Comparison of ENCODE assay signal across 8 cellular contexts in the genomic region with DNA sequence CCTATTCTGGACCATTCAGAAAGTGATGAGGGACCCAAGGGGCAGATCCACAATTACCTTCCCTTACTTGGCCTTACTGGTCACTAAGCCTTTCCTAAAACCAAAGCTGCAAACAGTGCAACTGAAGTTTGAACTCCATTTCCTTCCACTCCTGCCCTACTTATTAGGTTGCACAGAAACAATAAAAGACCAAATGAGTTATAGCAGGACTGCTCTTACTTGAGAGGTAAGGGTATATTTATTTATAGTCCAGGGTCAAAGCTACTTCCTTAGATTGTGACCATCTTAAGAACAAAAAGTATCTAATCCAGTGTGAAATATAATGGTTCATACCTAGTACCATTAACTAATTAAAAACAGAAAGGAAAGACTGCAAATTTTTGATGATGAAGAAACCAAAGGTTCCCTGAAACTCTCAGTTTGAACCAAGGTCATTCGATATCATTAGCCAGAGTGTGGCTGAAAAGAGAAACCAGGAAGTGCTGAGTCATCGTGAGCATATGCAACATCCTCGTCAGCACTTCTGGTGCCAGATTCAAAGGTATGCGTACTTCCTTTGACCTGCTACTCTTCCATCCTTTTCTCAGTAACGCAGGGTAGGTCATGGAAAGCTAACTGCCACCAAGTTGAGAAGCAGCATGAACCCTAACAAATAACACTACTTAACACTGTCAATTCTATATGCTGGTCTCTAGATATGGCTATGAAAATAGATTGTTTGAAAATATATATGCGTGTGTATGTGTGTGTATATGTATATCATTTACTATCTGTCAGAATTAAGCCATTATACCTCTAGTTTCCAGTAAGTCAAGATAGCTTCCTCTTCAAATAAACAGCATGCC. TPM values are rescaled to one million over a fixed set of nuclear protein-coding genes. Genes with fewer than 3 reads are reported as not detected.
A peak's percentile ranks its signal among the peaks of the same experiment; 100 is the strongest.
DNase-seq lines count a peak whose midpoint lies in the region; ATAC-seq, FAIRE-seq and TF ChIP-seq lines count a peak whose summit lies in the region.

No MANE protein-coding gene starts in this region.

- TF ChIP-seq POLR2A in endothelial cell of umbilical vein (IDR thresholded peaks at IDR 0.05; ENCODE audit: low read depth, low read length), result no peak
- TF ChIP-seq POLR2A in upper lobe of left lung (IDR thresholded peaks at IDR 0.05), result no peak

- peak in 1 of 4 donors; percentile 72 for TF ChIP-seq EP300 in upper lobe of left lung (IDR thresholded peaks at IDR 0.05)

- H3K27ac ChIP-seq in endothelial cell of umbilical vein (ENCODE audit: insufficient read depth, low read depth, low read length), result peak overlapping the region; percentile 86
- peak overlapping the region; percentile 67 to 76 for H3K27ac ChIP-seq in mucosa of rectum (ENCODE audit: low read depth in 2 of 2, low read length in 2 of 2)
- H3K27ac ChIP-seq in upper lobe of left lung, result peak overlapping the region; percentile 36 to 73 (median 54)

- 10 to 13% methylated on average over 6 of the region's 6 CpGs for WGBS in upper lobe of left lung, 2 donors

- H3K9me3 ChIP-seq in endothelial cell of umbilical vein (replicated peaks; ENCODE audit: control insufficient read depth, insufficient read depth, low read length) (no peaks in the 10 kb centered on the region), mucosa of rectum (ENCODE audit: control insufficient read depth in 2 of 2, low read length in 2 of 2) (no peaks in the 10 kb centered on the region), upper lobe of left lung (no peaks in the 10 kb centered on the region)

- peak overlapping the region; percentile 94 for H3K4me2 ChIP-seq in endothelial cell of umbilical vein (ENCODE audit: insufficient read depth, low read length)

- no peaks in the 10 kb centered on the region for H3K9me1 ChIP-seq in endothelial cell of umbilical vein (replicated peaks; ENCODE audit: control insufficient read depth, extremely low read depth, insufficient read depth, low read length)

- H4K20me1 ChIP-seq in endothelial cell of umbilical vein (replicated peaks; ENCODE audit: control insufficient read depth, extremely low read depth, insufficient read depth, low read length), result no peaks in the 10 kb centered on the region

- dilution Hi-C loops in endothelial cell of umbilical vein (cut with MboI; ENCODE audit: extremely low pct_ligation_motif_present, low sequenced_read_pairs), result no loop called here

- peaks cover 36% of the 10 kb centered on the region for H3K79me2 ChIP-seq in endothelial cell of umbilical vein (ENCODE audit: control insufficient read depth, insufficient read depth, low read length)

- H3K4me3 ChIP-seq in endothelial cell of umbilical vein (replicated peaks in 1 of 3; ENCODE audit: insufficient read depth in 1 of 3, low read depth in 1 of 3, low read length in 3 of 3), result peak overlapping the region in 1 of 3 experiments; percentile 32
- no peak overlapping the region for H3K4me3 ChIP-seq in mucosa of rectum (ENCODE audit: low read length in 2 of 2)
- no peak overlapping the region for H3K4me3 ChIP-seq in upper lobe of left lung

- peak; percentile 91 for FAIRE-seq in endothelial cell of umbilical vein (lab: Jason Lieb, UNC)

- H3K36me3 ChIP-seq in endothelial cell of umbilical vein (ENCODE audit: control insufficient read depth in 2 of 2, extremely low read depth in 1 of 2, insufficient read depth in 2 of 2, low read length in 2 of 2) (no peaks in the 10 kb centered on the region), mucosa of rectum (ENCODE audit: control insufficient read depth in 2 of 2, insufficient read depth in 2 of 2, low read length in 2 of 2) (no peaks in the 10 kb centered on the region), upper lobe of left lung (no peaks in the 10 kb centered on the region)

- H3K27me3 ChIP-seq in endothelial cell of umbilical vein (ENCODE audit: control insufficient read depth in 2 of 2, insufficient read depth in 2 of 2, low read length in 2 of 2) (no peaks in the 10 kb centered on the region), mucosa of rectum (ENCODE audit: control insufficient read depth in 2 of 2, insufficient read depth in 2 of 2, low read length in 2 of 2) (no peaks in the 10 kb centered on the region), upper lobe of left lung (no peaks in the 10 kb centered on the region)

- peaks cover 29% of the 10 kb centered on the region for H3K4me1 ChIP-seq in endothelial cell of umbilical vein (ENCODE audit: control insufficient read depth, extremely low read depth, insufficient read depth, low read length)
- peaks cover 0 to 24% of the 10 kb centered on the region in 2 donors for H3K4me1 ChIP-seq in mucosa of rectum (ENCODE audit: control insufficient read depth in 2 of 2, insufficient read depth in 2 of 2, low read length in 2 of 2)
- H3K4me1 ChIP-seq in upper lobe of left lung, result peaks cover 12 to 20% (median 16%) of the 10 kb centered on the region in 4 donors

- intact Hi-C loops in endothelial cell of umbilical vein (cut with micrococcal nuclease), result loop anchor here (1.0 kb wide), 5 partner anchors 24 to 203 kb away; no protein-coding TSS in a partner anchor

- TF ChIP-seq CTCF in endothelial cell of umbilical vein (IDR thresholded peaks at IDR 0.05; ENCODE audit: extremely low read depth in 1 of 2, insufficient read depth in 1 of 2, low read depth in 1 of 2, low read length in 2 of 2), result no peak
- TF ChIP-seq CTCF in upper lobe of left lung (IDR thresholded peaks at IDR 0.05), result no peak

- peak overlapping the region; percentile 69 for H3K9ac ChIP-seq in endothelial cell of umbilical vein (replicated peaks; ENCODE audit: extremely low read depth, insufficient read depth, low read length)
- H3K9ac ChIP-seq in mucosa of rectum (ENCODE audit: low read depth in 1 of 2, low read length in 2 of 2), result peak overlapping the region in 1 of 2 donors; percentile 7

- ATAC-seq in GM18502 (IDR thresholded peaks at IDR 0.05; ENCODE audit: poor library complexity, unreplicated experiment) (peak; percentile 81), HG02852 (IDR thresholded peaks at IDR 0.05; ENCODE audit: unreplicated experiment) (peak; percentile 76), upper lobe of left lung (ENCODE audit: low FRiP score in 2 of 2) (peak; percentile 79 to 81)

- in situ Hi-C loops in ACHN (cut with HindIII; ENCODE audit: low pct_ligation_motif_present, low pct_unique_long_range_greater_than_20kb, low sequenced_read_pairs), result no loop called here

- H2AFZ ChIP-seq in endothelial cell of umbilical vein (ENCODE audit: low read depth, low read length), result no peak overlapping the region

- CTCF ChIA-PET in endothelial cell of umbilical vein (lab: Charles Lee), result interaction anchor here (1.0 to 2.6 kb wide), 7 partner anchors 8 to 111 kb away, joined by 3 to 10 read pairs (median 5); no protein-coding TSS in a partner anchor

- POLR2A ChIA-PET in endothelial cell of umbilical vein (lab: Charles Lee), result no interaction called here

- BruUV-seq in endothelial cell of umbilical vein (replicated peaks; lab: Mats Ljungman, UMichigan), result TSS peak; percentile 81

- DNase-seq in ACHN (peak; percentile 97), NCI-H1436 treated with DMSO at 0.1 percent for 48 hours (lab: John Stamatoyannopoulos, UW) (peak; percentile 58), endothelial cell of umbilical vein (ENCODE audit: low read depth, low spot score) (peak; percentile 90), upper lobe of left lung (peak in 1 of 2 donors; percentile 79)
- DNase-seq in activated CD4-positive, alpha-beta T cell treated with anti-CD3 and anti-CD28 coated beads for 4 hours, result peak; percentile 47 to 59

TF ChIP-seq in endothelial cell of umbilical vein, 7 proteins besides CTCF, POLR2A, EP300 and RAD21:
- TF ChIP-seq GATA2 (IDR thresholded peaks at IDR 0.05; ENCODE audit: insufficient read depth, insufficient read length, low read depth, low read length), result peak; percentile 45
- no peak for TF ChIP-seq MYC (IDR thresholded peaks at IDR 0.05; ENCODE audit: low read depth, low read length)
- TF ChIP-seq POLR2AphosphoS5 (IDR thresholded peaks at IDR 0.05; ENCODE audit: insufficient read depth, low read depth, low read length), result peak; percentile 61
- TF ChIP-seq JUN (IDR thresholded peaks at IDR 0.05; ENCODE audit: borderline replicate concordance, insufficient read depth, insufficient read length, low read depth), result peak; percentile 94
- no peak for TF ChIP-seq EZH2 (IDR thresholded peaks at IDR 0.05; ENCODE audit: borderline replicate concordance, low read depth, low read length, severe bottlenecking)
- TF ChIP-seq FOS (IDR thresholded peaks at IDR 0.05; ENCODE audit: borderline replicate concordance, insufficient read depth, low read length), result peak; percentile 93
- TF ChIP-seq, protein P1, sequence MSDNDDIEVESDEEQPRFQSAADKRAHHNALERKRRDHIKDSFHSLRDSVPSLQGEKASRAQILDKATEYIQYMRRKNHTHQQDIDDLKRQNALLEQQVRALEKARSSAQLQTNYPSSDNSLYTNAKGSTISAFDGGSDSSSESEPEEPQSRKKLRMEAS (IDR thresholded peaks at IDR 0.05; ENCODE audit: insufficient read depth, insufficient read length), result no peak

RNA-seq across cellular contexts. Expression of a gene that starts 26.8 kb away (rescaled TPM):
- total RNA-seq in endothelial cell of umbilical vein (28.2 and 28.7 TPM in 2 replicates), upper lobe of left lung (10 to 100 TPM; 15.7 to 26.9 (median 19.9) TPM)
- 6.0 and 6.7 TPM in 2 replicates for polyA plus RNA-seq in endothelial cell of umbilical vein
- 5.0 and 5.5 TPM in 2 replicates for polyA plus RNA-seq in endothelial cell of umbilical vein (2011; cell fraction: cytosol; rRNA removed)
- polyA plus RNA-seq in endothelial cell of umbilical vein (2011; cell fraction: nucleus; rRNA removed), result 21.9 and 22.8 TPM in 2 replicates
- polyA plus RNA-seq in endothelial cell of umbilical vein (2012), result 5.2 and 7.4 TPM in 2 replicates
- 37.2 and 55.8 TPM in 2 replicates for polyA minus RNA-seq in endothelial cell of umbilical vein
- polyA minus RNA-seq in endothelial cell of umbilical vein (2011; cell fraction: cytosol; rRNA and poly(A)+ RNA removed), result 90.3 TPM
- polyA minus RNA-seq in endothelial cell of umbilical vein (2011; cell fraction: nucleus; rRNA and poly(A)+ RNA removed), result 69.8 and 112 TPM in 2 replicates
